ENCODE assay signal across 24 cellular contexts in genomic region chr3:37227870-37228549, GRCh38. TPM values are rescaled to one million over a fixed set of nuclear protein-coding genes. Genes with fewer than 3 reads are reported as not detected.
DNase-seq lines count a peak whose midpoint lies in the region; ATAC-seq and TF ChIP-seq lines count a peak whose summit lies in the region.
"Had no signal": no experiment of that assay in that cellular context is flagged by ENCODE, and none has a peak within 500 bp of the region (broad histone marks: within the 10 kb centered on the region; RNA-seq: fewer than 3 reads in every experiment).

No MANE protein-coding gene starts in this region.

- no peak for TF ChIP-seq CTCF in mucosa of descending colon (IDR thresholded peaks at IDR 0.05)

- peak; percentile 79 for DNase-seq in Jurkat, Clone E6-1 (ENCODE audit: low read depth, low spot score)
- peak in 1 of 3 experiments; percentile 12 for DNase-seq in effector memory CD8-positive, alpha-beta T cell
- DNase-seq in mucosa of descending colon (peak in 1 of 3 donors; percentile 21), superior temporal gyrus (ENCODE audit: extremely low spot score) (peak; percentile 36), NCI-H1930 (lab: John Stamatoyannopoulos, UW) (no peak)
- DNase-seq: activated T-cell treated with anti-CD3 and anti-CD28 coated beads for 4 hours; aorta; cortex of kidney; GM23248; hippocampal formation; IMR-90; NCI-H1105 treated with DMSO at 0.1 percent for 48 hours; NCI-H2081; NCI-H226; SIG-M5; stimulated activated CD4-positive, alpha-beta T cell treated with anti-CD3 and anti-CD28 coated beads, Interleukin-2, amount 100 ng/mL, for 24 hours; T-helper 9 cell had no signal

- peaks cover 3% of the 10 kb centered on the region for H3K36me3 Mint-ChIP-seq in effector memory CD8-positive, alpha-beta T cell (ENCODE audit: insufficient read depth)
- H3K36me3 Mint-ChIP-seq: activated naive CD4-positive, alpha-beta T cell treated with anti-CD3 and anti-CD28 coated beads, Interleukin-2, amount 50 U/mL, for 72 hours; CD14-positive monocyte; WTC11 had no signal

- H3K36me3 ChIP-seq in mucosa of descending colon (ENCODE audit: low read depth), result no peaks in the 10 kb centered on the region
- H3K36me3 ChIP-seq: gastroesophageal sphincter had no signal

- no peaks in the 10 kb centered on the region for H3K27me3 Mint-ChIP-seq in effector memory CD8-positive, alpha-beta T cell

- H3K4me3 Mint-ChIP-seq in effector memory CD8-positive, alpha-beta T cell, result peak overlapping the region; percentile 8 to 68
- H3K4me3 Mint-ChIP-seq: CD14-positive monocyte, nephron, WTC11 had no signal

- intact Hi-C loops in mucosa of descending colon (cut with DNase I, micrococcal nuclease), result no loop called here

- no peaks in the 10 kb centered on the region for H3K9me3 ChIP-seq in mucosa of descending colon
- H3K9me3 ChIP-seq: gastroesophageal sphincter had no signal

- ATAC-seq in effector memory CD8-positive, alpha-beta T cell (replicated peaks), result peak; percentile 87
- ATAC-seq in mucosa of descending colon (peak; percentile 32), HG02678 (IDR thresholded peaks at IDR 0.05; ENCODE audit: unreplicated experiment) (no peak), HG02938 (IDR thresholded peaks at IDR 0.05; ENCODE audit: unreplicated experiment) (no peak)
- ATAC-seq: gastroesophageal sphincter, WTC11 had no signal

- H3K4me1 ChIP-seq in mucosa of descending colon (ENCODE audit: low read depth), result peaks cover 2% of the 10 kb centered on the region
- H3K4me1 ChIP-seq: gastroesophageal sphincter had no signal

- peak overlapping the region; percentile 80 to 95 for H3K27ac Mint-ChIP-seq in effector memory CD8-positive, alpha-beta T cell
- H3K27ac Mint-ChIP-seq: activated naive CD4-positive, alpha-beta T cell treated with anti-CD3 and anti-CD28 coated beads, Interleukin-2, amount 50 U/mL, for 72 hours; WTC11 had no signal

- peak overlapping the region; percentile 27 for H3K4me3 ChIP-seq in Jurkat, Clone E6-1 (ENCODE audit: low read length)
- no peak overlapping the region for H3K4me3 ChIP-seq in mucosa of descending colon
- H3K4me3 ChIP-seq: gastroesophageal sphincter, GM23248 had no signal

- peaks cover 28 to 36% of the 10 kb centered on the region in 2 donors for H3K4me1 Mint-ChIP-seq in effector memory CD8-positive, alpha-beta T cell (ENCODE audit: low read depth in 2 of 2)
- H3K4me1 Mint-ChIP-seq: nephron, WTC11 had no signal

- no peaks in the 10 kb centered on the region for H3K9me3 Mint-ChIP-seq in effector memory CD8-positive, alpha-beta T cell
- H3K9me3 Mint-ChIP-seq: activated naive CD4-positive, alpha-beta T cell treated with anti-CD3 and anti-CD28 coated beads, Interleukin-2, amount 50 U/mL, for 72 hours; nephron; WTC11 had no signal

RNA-seq across cellular contexts. Expression of gene GOLGA4, which starts 15.1 kb away (rescaled TPM):
- 15.7 TPM for polyA plus RNA-seq in Jurkat, Clone E6-1 (2012; ENCODE audit: insufficient read depth, insufficient read length)
- total RNA-seq in mucosa of descending colon, result 100 to 1,000 TPM in 2 of 3 donors, 10 to 100 TPM in 1; 91.1 to 112 (median 102) TPM

RNA-seq across cellular contexts. Expression of gene LRRFIP2, which starts 53.6 kb away (rescaled TPM):
- polyA plus RNA-seq in Jurkat, Clone E6-1 (2012; ENCODE audit: insufficient read depth, insufficient read length), result 40.1 TPM
- 100 to 1,000 TPM in 2 of 3 donors, 10 to 100 TPM in 1; 89.9 to 136 (median 128) TPM for total RNA-seq in mucosa of descending colon

Comparison
In these comparisons a context has a peak if more than half of its experiments do, and no peak if none do; other contexts are left out.
1. DNase-seq: peak in Jurkat, Clone E6-1 (single experiment) and superior temporal gyrus (single experiment); none in NCI-H1930 (0 of 2).
2. ATAC-seq: peak in effector memory CD8-positive, alpha-beta T cell (single experiment) and mucosa of descending colon (single experiment); none in HG02678 (single experiment) and HG02938 (single experiment).